Comparison of ENCODE assay signal across 1 cellular context in genomic region chr18:55289048-55289447, GRCh38.
TF ChIP-seq lines count a peak whose summit lies in the region.

No MANE protein-coding gene starts in this region.

TF ChIP-seq in HepG2, 621 proteins besides CTCF, POLR2A, EP300 and RAD21:
- TF ChIP-seq ZNF142 (CRISPR knock-in tag; IDR thresholded peaks at IDR 0.05) = no peak
